ENCODE assay signal across 19 cellular contexts in the genomic region with DNA sequence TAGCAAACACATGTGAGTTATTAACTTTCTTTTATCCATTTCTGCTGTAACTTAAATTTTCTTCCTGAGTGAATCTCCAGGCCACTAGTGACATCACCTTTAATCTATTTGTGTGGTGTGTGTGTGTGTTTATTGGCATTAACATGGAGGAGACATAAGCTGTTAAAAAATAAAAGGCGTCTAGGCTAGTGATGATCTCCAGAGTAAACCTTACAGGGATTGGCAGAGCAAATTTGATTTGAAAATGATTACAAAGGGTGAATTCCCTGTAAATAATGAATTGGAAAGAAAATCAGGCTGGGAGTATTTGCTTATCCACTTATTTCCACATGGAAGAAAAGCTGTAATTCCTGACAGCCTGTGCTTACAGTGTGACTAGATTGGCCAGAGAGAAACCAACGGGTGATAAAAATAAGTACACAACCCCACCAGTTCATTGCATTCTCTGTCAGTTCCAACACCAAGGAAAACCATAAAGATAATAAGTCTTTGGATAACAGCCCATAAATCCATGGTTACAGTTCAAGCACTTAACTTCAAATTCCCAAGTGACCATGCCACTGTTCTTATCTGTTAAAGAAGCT.
DNase-seq lines count a peak whose midpoint lies in the region; ATAC-seq and TF ChIP-seq lines count a peak whose summit lies in the region.
"Had no signal": no experiment of that assay in that cellular context is flagged by ENCODE, and none has a peak within 500 bp of the region (broad histone marks: within the 10 kb centered on the region; RNA-seq: fewer than 3 reads in every experiment).

No MANE protein-coding gene starts in this region.

- H3K4me3 ChIP-seq in LNCaP clone FGC (ENCODE audit: low read depth, low read length) (no peak overlapping the region), WERI-Rb-1 (ENCODE audit: low read depth, low read length) (peak overlapping the region; percentile 11), mucosa of descending colon (no peak overlapping the region), coronary artery (no peak overlapping the region)
- H3K4me3 ChIP-seq: adrenal gland; BLaER1 treated with 17β-estradiol and CSF1 and Interleukin-3, amounts not matched to agents 10 nM and 100 nM; lung; tibial nerve had no signal

- intact Hi-C loops in mucosa of descending colon (cut with DNase I, micrococcal nuclease) (no loop called here), left ventricle myocardium superior (cut with micrococcal nuclease) (no loop called here)

- no peaks in the 10 kb centered on the region for H3K27me3 ChIP-seq in WERI-Rb-1 (ENCODE audit: insufficient read depth, low read depth, severe bottlenecking)
- H3K27me3 ChIP-seq: adrenal gland, tibial nerve had no signal

- no peaks in the 10 kb centered on the region for H3K9me3 ChIP-seq in WERI-Rb-1 (ENCODE audit: severe bottlenecking)
- no peaks in the 10 kb centered on the region for H3K9me3 ChIP-seq in mucosa of descending colon
- H3K9me3 ChIP-seq: adrenal gland; BLaER1 treated with 17β-estradiol and CSF1 and Interleukin-3, amounts not matched to agents 10 nM and 100 nM; tibial nerve had no signal

- TF ChIP-seq CTCF in LNCaP clone FGC (IDR thresholded peaks at IDR 0.05; ENCODE audit: control insufficient read depth, extremely low read depth, insufficient read depth) = no peak
- no peak for TF ChIP-seq CTCF in WERI-Rb-1 (IDR thresholded peaks at IDR 0.05; ENCODE audit: low read depth, low read length)
- no peak for TF ChIP-seq CTCF in mucosa of descending colon (IDR thresholded peaks at IDR 0.05)
- no peak for TF ChIP-seq CTCF in coronary artery (IDR thresholded peaks at IDR 0.05)

- peak; percentile 3 for DNase-seq in NCI-H1105 treated with DMSO at 0.1 percent for 48 hours (lab: John Stamatoyannopoulos, UW)
- no peak for DNase-seq in NCI-H1105 (lab: John Stamatoyannopoulos, UW)
- DNase-seq in LNCaP clone FGC (ENCODE audit: low read depth) = peak; percentile 74
- no peak for DNase-seq in WERI-Rb-1
- no peak for DNase-seq in mucosa of descending colon
- DNase-seq in coronary artery (ENCODE audit: low spot score) = no peak
- DNase-seq in left ventricle myocardium superior = no peak
- DNase-seq: activated CD4-positive, CD25-positive, alpha-beta regulatory T cell; adrenal gland; DND-41; foreskin melanocyte; MV-4-11; naive thymus-derived CD4-positive, alpha-beta T cell; T-helper 1 cell had no signal

- H3K36me3 ChIP-seq in WERI-Rb-1 (no peaks in the 10 kb centered on the region), mucosa of descending colon (ENCODE audit: low read depth) (no peaks in the 10 kb centered on the region)
- H3K36me3 ChIP-seq: adrenal gland; BLaER1 treated with 17β-estradiol and CSF1 and Interleukin-3, amounts not matched to agents 10 nM and 100 nM; tibial nerve had no signal

- H3K27ac ChIP-seq in WERI-Rb-1 (peak overlapping the region; percentile 80), coronary artery (no peak overlapping the region)
- H3K27ac ChIP-seq: adrenal gland; BLaER1 treated with 17β-estradiol and CSF1 and Interleukin-3, amounts not matched to agents 10 nM and 100 nM; tibial nerve had no signal

- no peaks in the 10 kb centered on the region for H3K4me1 ChIP-seq in mucosa of descending colon (ENCODE audit: low read depth)
- H3K4me1 ChIP-seq: adrenal gland; BLaER1 treated with 17β-estradiol and CSF1 and Interleukin-3, amounts not matched to agents 10 nM and 100 nM; tibial nerve had no signal

- peak; percentile 68 for ATAC-seq in mucosa of descending colon
- no peak for ATAC-seq in HG02885 (IDR thresholded peaks at IDR 0.05; ENCODE audit: poor library complexity, unreplicated experiment)
- no peak for ATAC-seq in left ventricle myocardium superior
- ATAC-seq: naive thymus-derived CD4-positive, alpha-beta T cell; stimulated activated memory B cell treated with anti-CD40 and anti-IgM and Interleukin-4, amounts not matched to agents 10 μg/mL and 1 μg/mL and 100 μg/mL, for 72 hours had no signal

Comparison
In these comparisons a context has a peak if more than half of its experiments do, and no peak if none do; other contexts are left out.
1. DNase-seq: peak in NCI-H1105 treated with DMSO at 0.1 percent for 48 hours (single experiment) and LNCaP clone FGC (single experiment); none in NCI-H1105 (single experiment), WERI-Rb-1 (single experiment), mucosa of descending colon (0 of 3), coronary artery (single experiment) and left ventricle myocardium superior (single experiment).